ENCODE assay signal across 1 cellular context in the genomic region with DNA sequence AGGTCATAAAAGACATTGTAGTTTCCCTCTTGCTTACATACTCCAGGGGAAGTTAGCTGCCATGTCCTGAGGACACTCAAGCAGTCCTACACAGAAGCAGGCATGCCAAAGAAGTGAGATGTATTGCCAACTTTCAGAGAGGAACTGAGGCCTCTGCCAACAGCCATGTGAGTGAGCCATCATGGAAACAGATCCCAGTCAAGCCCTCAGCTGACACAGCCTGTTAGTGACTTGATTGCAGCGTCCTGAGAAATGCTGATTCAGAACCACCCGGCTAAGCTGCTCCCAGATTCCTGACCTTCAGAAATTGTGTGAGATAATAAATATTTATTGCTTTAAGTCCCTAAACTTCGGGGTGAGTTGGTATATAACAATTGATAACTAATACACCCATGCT.
TF ChIP-seq lines count a peak whose summit lies in the region.

No MANE protein-coding gene starts in this region.

TF ChIP-seq in liver, 16 proteins besides CTCF, POLR2A, EP300 and RAD21 (continued from another document):
- TF ChIP-seq, protein P1, sequence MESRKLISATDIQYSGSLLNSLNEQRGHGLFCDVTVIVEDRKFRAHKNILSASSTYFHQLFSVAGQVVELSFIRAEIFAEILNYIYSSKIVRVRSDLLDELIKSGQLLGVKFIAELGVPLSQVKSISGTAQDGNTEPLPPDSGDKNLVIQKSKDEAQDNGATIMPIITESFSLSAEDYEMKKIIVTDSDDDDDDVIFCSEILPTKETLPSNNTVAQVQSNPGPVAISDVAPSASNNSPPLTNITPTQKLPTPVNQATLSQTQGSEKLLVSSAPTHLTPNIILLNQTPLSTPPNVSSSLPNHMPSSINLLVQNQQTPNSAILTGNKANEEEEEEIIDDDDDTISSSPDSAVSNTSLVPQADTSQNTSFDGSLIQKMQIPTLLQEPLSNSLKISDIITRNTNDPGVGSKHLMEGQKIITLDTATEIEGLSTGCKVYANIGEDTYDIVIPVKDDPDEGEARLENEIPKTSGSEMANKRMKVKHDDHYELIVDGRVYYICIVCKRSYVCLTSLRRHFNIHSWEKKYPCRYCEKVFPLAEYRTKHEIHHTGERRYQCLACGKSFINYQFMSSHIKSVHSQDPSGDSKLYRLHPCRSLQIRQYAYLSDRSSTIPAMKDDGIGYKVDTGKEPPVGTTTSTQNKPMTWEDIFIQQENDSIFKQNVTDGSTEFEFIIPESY (IDR thresholded peaks at IDR 0.05): no peak
- no peak for TF ChIP-seq TAF1 (conservative IDR thresholded peaks at IDR 0.05)
- no peak for TF ChIP-seq HNF4G (IDR thresholded peaks at IDR 0.05)
